8 cellular contexts compared by ENCODE assay signal in the genomic region with DNA sequence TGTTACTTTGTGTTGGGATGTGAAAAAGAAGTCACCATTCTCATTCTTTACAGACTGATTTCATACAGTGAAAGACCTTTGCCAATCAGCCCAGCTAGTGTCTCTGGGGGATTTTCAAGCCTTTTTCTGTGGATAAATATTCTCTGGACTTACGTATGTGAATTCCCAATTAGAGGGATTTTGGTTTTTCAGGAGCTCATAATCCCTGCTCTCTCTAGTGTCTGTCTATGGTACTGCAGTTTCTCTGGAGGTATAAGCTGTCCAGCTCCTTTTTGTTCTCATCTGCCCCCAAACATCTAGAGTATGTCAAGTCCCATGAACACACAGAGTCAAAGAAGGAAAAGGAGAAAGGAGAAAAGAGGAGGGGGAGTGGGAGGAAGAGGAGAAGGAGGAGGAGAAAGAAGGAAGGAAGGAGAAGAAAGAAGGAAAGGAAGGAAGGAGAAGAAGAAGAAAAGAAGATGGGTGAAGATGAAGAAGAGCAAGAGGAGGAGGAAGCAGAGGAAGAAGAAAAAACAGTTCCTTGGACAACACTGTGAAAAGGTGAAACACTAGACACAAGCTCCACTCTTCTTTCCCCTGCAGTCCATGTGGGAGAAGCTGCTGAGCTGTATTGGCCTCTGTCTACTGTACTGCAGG.
DNase-seq lines count a peak whose midpoint lies in the region; ATAC-seq and TF ChIP-seq lines count a peak whose summit lies in the region.

No MANE protein-coding gene starts in this region.

- H3K4me1 ChIP-seq in OCI-LY1 (ENCODE audit: insufficient read depth, low read length, severe bottlenecking) (no peaks in the 10 kb centered on the region), smooth muscle cell (ENCODE audit: low read depth) (no peaks in the 10 kb centered on the region)

- H3K27ac ChIP-seq in OCI-LY1 (ENCODE audit: low read depth, low read length, poor library complexity, severe bottlenecking) (no peak overlapping the region), smooth muscle cell (ENCODE audit: low read depth) (no peak overlapping the region)

- H3F3A ChIP-seq in OCI-LY1 (ENCODE audit: insufficient read depth, low read length) (no peaks in the 10 kb centered on the region), smooth muscle cell (ENCODE audit: low read depth) (no peaks in the 10 kb centered on the region)

- no peaks in the 10 kb centered on the region for H3K36me3 Mint-ChIP-seq in activated T-helper 2 cell treated with anti-CD3 and anti-CD28 coated beads, Interferon-gamma antibody, Interleukin-2, Interleukin-4, amounts not matched to agents 10 μg/mL and 5 μg/mL and 100 μg/mL, durations not matched to agents 14 hours and 24 hours and 36 hours (ENCODE audit: low read depth)

- H3K9ac ChIP-seq in OCI-LY1 (ENCODE audit: low read length) = no peak overlapping the region
- H3K9ac ChIP-seq in smooth muscle cell (ENCODE audit: low read depth) = no peak overlapping the region

- no peaks in the 10 kb centered on the region for H3K9me2 ChIP-seq in OCI-LY1 (ENCODE audit: low read depth, low read length)

- peaks cover 15% of the 10 kb centered on the region for H3K27me3 Mint-ChIP-seq in activated T-helper 2 cell treated with anti-CD3 and anti-CD28 coated beads, Interferon-gamma antibody, Interleukin-2, Interleukin-4, amounts not matched to agents 10 μg/mL and 5 μg/mL and 100 μg/mL, durations not matched to agents 14 hours and 24 hours and 36 hours (ENCODE audit: low read depth)

- H3K27me3 ChIP-seq in OCI-LY1 (ENCODE audit: insufficient read depth, low read length) = peaks cover 4% of the 10 kb centered on the region; the same call in 1 of the 2 replicates
- no peaks in the 10 kb centered on the region for H3K27me3 ChIP-seq in smooth muscle cell (ENCODE audit: low read depth)

- no peaks in the 10 kb centered on the region for H3K36me3 ChIP-seq in OCI-LY1 (ENCODE audit: insufficient read depth, low read length)
- no peaks in the 10 kb centered on the region for H3K36me3 ChIP-seq in smooth muscle cell (ENCODE audit: low read depth)

- TF ChIP-seq CTCF in GM12873 (IDR thresholded peaks at IDR 0.05; ENCODE audit: insufficient read depth, low read depth, low read length, missing control alignments) (peak; percentile 73), OCI-LY1 (IDR thresholded peaks at IDR 0.05; ENCODE audit: low read length) (peak; percentile 59), fibroblast of mammary gland (conservative IDR thresholded peaks at IDR 0.05; ENCODE audit: control insufficient read depth, insufficient read depth, low read depth, low read length) (peak; percentile 81), smooth muscle cell (IDR thresholded peaks at IDR 0.05; ENCODE audit: borderline replicate concordance, insufficient read depth, poor library complexity, severe bottlenecking) (peak; percentile 41)

- H3K27ac Mint-ChIP-seq in activated T-helper 2 cell treated with anti-CD3 and anti-CD28 coated beads, Interferon-gamma antibody, Interleukin-2, Interleukin-4, amounts not matched to agents 10 μg/mL and 5 μg/mL and 100 μg/mL, durations not matched to agents 14 hours and 24 hours and 36 hours = no peak overlapping the region

- ATAC-seq in GM19395 (IDR thresholded peaks at IDR 0.05; ENCODE audit: unreplicated experiment) = no peak

- H3K4me1 Mint-ChIP-seq in activated T-helper 2 cell treated with anti-CD3 and anti-CD28 coated beads, Interferon-gamma antibody, Interleukin-2, Interleukin-4, amounts not matched to agents 10 μg/mL and 5 μg/mL and 100 μg/mL, durations not matched to agents 14 hours and 24 hours and 36 hours (ENCODE audit: low read depth) = no peaks in the 10 kb centered on the region

- H3K9me3 ChIP-seq in OCI-LY1 (ENCODE audit: low read length) (no peaks in the 10 kb centered on the region), smooth muscle cell (replicated peaks; ENCODE audit: low read depth) (no peaks in the 10 kb centered on the region)

- H3K4me3 ChIP-seq in OCI-LY1 (ENCODE audit: low read depth, low read length, poor library complexity, severe bottlenecking) = no peak overlapping the region
- no peak overlapping the region for H3K4me3 ChIP-seq in fibroblast of mammary gland (ENCODE audit: control insufficient read depth, low read depth, low read length)
- no peak overlapping the region for H3K4me3 ChIP-seq in smooth muscle cell

- no peaks in the 10 kb centered on the region for H4K20me1 ChIP-seq in OCI-LY1 (ENCODE audit: insufficient read depth, low read length)
- H4K20me1 ChIP-seq in smooth muscle cell (ENCODE audit: low read depth) = no peaks in the 10 kb centered on the region

- no peak overlapping the region for H3K4me3 Mint-ChIP-seq in activated T-helper 2 cell treated with anti-CD3 and anti-CD28 coated beads, Interferon-gamma antibody, Interleukin-2, Interleukin-4, amounts not matched to agents 10 μg/mL and 5 μg/mL and 100 μg/mL, durations not matched to agents 14 hours and 24 hours and 36 hours (ENCODE audit: low read depth)

- DNase-seq in fibroblast of mammary gland (ENCODE audit: low read depth) = peak; percentile 83
- no peak for DNase-seq in smooth muscle cell (lab: John Stamatoyannopoulos, UW; ENCODE audit: unreplicated experiment)
- no peak for DNase-seq in NCI-H1694 (lab: John Stamatoyannopoulos, UW)
- DNase-seq in DMS153 (lab: John Stamatoyannopoulos, UW) = no peak
- DNase-seq in activated T-helper 2 cell treated with anti-CD3 and anti-CD28 coated beads, Interferon-gamma antibody, Interleukin-2, Interleukin-4, amounts not matched to agents 10 μg/mL and 5 μg/mL and 100 μg/mL, durations not matched to agents 14 hours and 24 hours and 36 hours (ENCODE audit: low spot score) = no peak

- H3K4me2 ChIP-seq in OCI-LY1 (ENCODE audit: low read length) (no peak overlapping the region), smooth muscle cell (no peak overlapping the region)

- intact Hi-C loops in activated T-helper 2 cell treated with anti-CD3 and anti-CD28 coated beads, Interferon-gamma antibody, Interleukin-2, Interleukin-4, amounts not matched to agents 10 μg/mL and 5 μg/mL and 100 μg/mL, durations not matched to agents 14 hours and 24 hours and 36 hours (cut with micrococcal nuclease) = loop anchor here (10.0 kb wide), 1 partner anchor 272 kb away; no protein-coding TSS in a partner anchor

- no peaks in the 10 kb centered on the region for H3K9me3 Mint-ChIP-seq in activated T-helper 2 cell treated with anti-CD3 and anti-CD28 coated beads, Interferon-gamma antibody, Interleukin-2, Interleukin-4, amounts not matched to agents 10 μg/mL and 5 μg/mL and 100 μg/mL, durations not matched to agents 14 hours and 24 hours and 36 hours

- H3K79me2 ChIP-seq in OCI-LY1 (ENCODE audit: insufficient read depth, low read length) (no peaks in the 10 kb centered on the region), smooth muscle cell (ENCODE audit: low read depth) (no peaks in the 10 kb centered on the region)

- H2AFZ ChIP-seq in OCI-LY1 (ENCODE audit: low read length) (no peak overlapping the region), smooth muscle cell (ENCODE audit: low read depth) (peak overlapping the region; percentile 57)

- WGBS in smooth muscle cell (ENCODE audit: low lambda C conversion rate) = 55% methylated on average over 1 of the region's 1 CpG
